ENCODE assay signal across 14 cellular contexts in genomic region chr10:87026747-87027508, GRCh38. TPM values are rescaled to one million over a fixed set of nuclear protein-coding genes. Genes with fewer than 3 reads are reported as not detected.
"Had no signal": no experiment of that assay in that cellular context is flagged by ENCODE, and none has a peak within 500 bp of the region (broad histone marks: within the 10 kb centered on the region; RNA-seq: fewer than 3 reads in every experiment).

No MANE protein-coding gene starts in this region.

RNA-seq across cellular contexts. Expression of gene FAM25A, which starts 6.8 kb away (rescaled TPM):
- total RNA-seq: colonic mucosa, dermis microvascular lymphatic vessel endothelial cell, endodermal cell, gastrocnemius medialis, glomerular endothelial cell, heart right ventricle, kidney epithelial cell, left cardiac atrium, left lung, left ventricle myocardium superior, lower lobe of right lung, lung microvascular endothelial cell, mononuclear cell, mucosa of gallbladder had no signal
- polyA plus RNA-seq: heart right ventricle had no signal

RNA-seq across cellular contexts. Expression of gene ADIRF, which starts 58.6 kb away (rescaled TPM):
- total RNA-seq: kidney epithelial cell, mononuclear cell had no signal
